In the genomic region with DNA sequence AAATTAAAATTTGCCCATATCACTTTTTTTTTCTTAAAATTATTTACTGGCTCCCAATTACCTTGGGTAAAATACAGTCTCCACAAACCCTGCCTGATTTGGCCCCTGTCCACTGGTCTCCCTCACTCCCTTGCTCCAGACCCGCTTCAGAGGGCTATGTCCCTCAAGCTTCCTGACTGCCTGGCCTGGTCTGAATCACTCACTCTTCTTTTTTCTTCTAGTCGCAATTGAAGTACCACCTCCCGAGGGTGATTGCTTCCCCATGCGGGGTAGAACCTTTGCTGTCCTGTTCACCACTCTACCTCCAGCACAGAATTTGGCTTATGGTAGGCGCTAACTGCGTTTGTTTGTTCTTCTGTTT, we compare ENCODE assay signal across 8 cellular contexts. TPM values are rescaled to one million over a fixed set of nuclear protein-coding genes. Genes with fewer than 3 reads are reported as not detected.
DNase-seq lines count a peak whose midpoint lies in the region; ATAC-seq and TF ChIP-seq lines count a peak whose summit lies in the region.

No MANE protein-coding gene starts in this region.

- H3K9me3 ChIP-seq in left ventricle myocardium inferior (replicated peaks) (no peaks in the 10 kb centered on the region), body of pancreas (no peaks in the 10 kb centered on the region), mesenchymal stem cell (ENCODE audit: control insufficient read depth, low read length) (no peaks in the 10 kb centered on the region)

- no peak overlapping the region for H3K23ac ChIP-seq in mesenchymal stem cell (ENCODE audit: low read length in 2 of 2)

- H3K14ac ChIP-seq in mesenchymal stem cell (ENCODE audit: low read length in 2 of 2): no peak overlapping the region

- no peak overlapping the region for H2BK15ac ChIP-seq in mesenchymal stem cell (ENCODE audit: low read depth, poor library complexity, severe bottlenecking)

- H2BK12ac ChIP-seq in mesenchymal stem cell (ENCODE audit: low read length in 2 of 2): no peak overlapping the region

- no peaks in the 10 kb centered on the region for H3K79me1 ChIP-seq in mesenchymal stem cell (replicated peaks; ENCODE audit: low read length, poor library complexity, severe bottlenecking)

- DNase-seq in left ventricle myocardium inferior (no peak), left ventricle myocardium superior (no peak), body of pancreas (no peak), mesenchymal stem cell (peak; percentile 26), CD1c-positive myeloid dendritic cell (ENCODE audit: extremely low spot score) (no peak), NCI-H2196 treated with DMSO at 0.1 percent for 48 hours (lab: John Stamatoyannopoulos, UW; ENCODE audit: unreplicated experiment) (no peak)

- H3K27me3 ChIP-seq in left ventricle myocardium inferior (ENCODE audit: low read depth) (no peaks in the 10 kb centered on the region), body of pancreas (no peaks in the 10 kb centered on the region), mesenchymal stem cell (ENCODE audit: control insufficient read depth in 1 of 2, insufficient read depth in 1 of 2, low read length in 2 of 2) (no peaks in the 10 kb centered on the region)

- H2BK120ac ChIP-seq in mesenchymal stem cell (ENCODE audit: low read depth, low read length): no peak overlapping the region

- no peak overlapping the region for H4K91ac ChIP-seq in mesenchymal stem cell (ENCODE audit: low read length)

- peak overlapping the region; percentile 8 for H2AK5ac ChIP-seq in mesenchymal stem cell (ENCODE audit: low read length, severe bottlenecking)

- TF ChIP-seq CTCF in left ventricle myocardium inferior (IDR thresholded peaks at IDR 0.05; ENCODE audit: borderline replicate concordance): no peak
- TF ChIP-seq CTCF in body of pancreas (IDR thresholded peaks at IDR 0.05): no peak

- H3K4me3 ChIP-seq in left ventricle myocardium inferior (peak overlapping the region; percentile 74), body of pancreas (peak overlapping the region; percentile 58 to 65), mesenchymal stem cell (ENCODE audit: insufficient read depth in 1 of 2, low read depth in 1 of 2, low read length in 2 of 2) (peak overlapping the region in 1 of 2 experiments; percentile 80)

- peak overlapping the region; percentile 86 for H4K8ac ChIP-seq in mesenchymal stem cell (ENCODE audit: low read length)

- H3K4me2 ChIP-seq in mesenchymal stem cell (ENCODE audit: low read length, poor library complexity, severe bottlenecking): peak overlapping the region; percentile 71

- intact Hi-C loops in left ventricle myocardium inferior (cut with micrococcal nuclease) (no loop called here), left ventricle myocardium superior (cut with micrococcal nuclease) (no loop called here), body of pancreas (cut with DNase I) (loop anchor here (10.0 kb wide), 1 partner anchor 56 kb away; no protein-coding TSS in a partner anchor)

- peak overlapping the region in 1 of 2 experiments; percentile 78 for H3K4ac ChIP-seq in mesenchymal stem cell (ENCODE audit: low read depth in 1 of 2, low read length in 2 of 2)

- H3K4me1 ChIP-seq in left ventricle myocardium inferior (peaks cover 24% of the 10 kb centered on the region), body of pancreas (peaks cover 21% of the 10 kb centered on the region), mesenchymal stem cell (ENCODE audit: control insufficient read depth, insufficient read depth, low read depth, low read length) (peaks cover 4% of the 10 kb centered on the region)

- H2BK5ac ChIP-seq in mesenchymal stem cell (ENCODE audit: low read depth, low read length, poor library complexity, severe bottlenecking): no peak overlapping the region

- ATAC-seq in left ventricle myocardium superior: no peak
- ATAC-seq in body of pancreas: no peak
- no peak for ATAC-seq in GM18909 (IDR thresholded peaks at IDR 0.05; ENCODE audit: poor library complexity, unreplicated experiment)
- no peak for ATAC-seq in HG02981 (IDR thresholded peaks at IDR 0.05; ENCODE audit: unreplicated experiment)

- H3K27ac ChIP-seq in left ventricle myocardium inferior (replicated peaks) (peak overlapping the region; percentile 95), body of pancreas (peak overlapping the region in 3 of 4 donors; percentile 85 to 93 (median 90)), mesenchymal stem cell (ENCODE audit: low read length, poor library complexity, severe bottlenecking) (peak overlapping the region; percentile 88)

- no peak for TF ChIP-seq POLR2A in body of pancreas (IDR thresholded peaks at IDR 0.05)

- H3K36me3 ChIP-seq in left ventricle myocardium inferior: peaks cover 24% of the 10 kb centered on the region
- no peaks in the 10 kb centered on the region for H3K36me3 ChIP-seq in body of pancreas (replicated peaks in 1 of 2; ENCODE audit: insufficient read depth in 1 of 2, low read depth in 2 of 2)
- peaks cover 13% of the 10 kb centered on the region in 2 experiments for H3K36me3 ChIP-seq in mesenchymal stem cell (ENCODE audit: control insufficient read depth in 1 of 2, insufficient read depth in 2 of 2, low read depth in 1 of 2, low read length in 2 of 2)

- H3K18ac ChIP-seq in mesenchymal stem cell (ENCODE audit: low read depth in 1 of 2, low read length in 2 of 2): peak overlapping the region in 1 of 2 experiments; percentile 97

- WGBS in body of pancreas, 2 donors: 8 to 10% methylated on average over 6 of the region's 6 CpGs
- 11% methylated on average over 4 of the region's 6 CpGs for WGBS in mesenchymal stem cell

- peak overlapping the region; percentile 33 for H2AFZ ChIP-seq in mesenchymal stem cell (ENCODE audit: low read depth, low read length)

- H3K9ac ChIP-seq in mesenchymal stem cell (ENCODE audit: low read length): peak overlapping the region; percentile 80

RNA-seq across cellular contexts. Expression of a gene that starts 0.6 kb away (rescaled TPM):
- total RNA-seq in left ventricle myocardium inferior (10.7 TPM), left ventricle myocardium superior (7.3 TPM), body of pancreas (10 to 100 TPM; 13.8 to 33.2 TPM)
- polyA plus RNA-seq in mesenchymal stem cell (2013, experiment 1 of 2): 6.1 TPM
- 5.9 TPM for polyA plus RNA-seq in mesenchymal stem cell (2013, experiment 2 of 2)

RNA-seq across cellular contexts. Expression of a gene that starts 11.4 kb away (rescaled TPM):
- total RNA-seq in left ventricle myocardium inferior: 61.0 TPM
- 75.8 TPM for total RNA-seq in left ventricle myocardium superior
- 10 to 100 TPM; 52.4 to 65.3 TPM for total RNA-seq in body of pancreas
- polyA plus RNA-seq in mesenchymal stem cell (2013, experiment 1 of 2): 26.2 TPM
- 25.3 TPM for polyA plus RNA-seq in mesenchymal stem cell (2013, experiment 2 of 2)

RNA-seq across cellular contexts. Expression of a gene that starts 20.2 kb away (rescaled TPM):
- total RNA-seq in left ventricle myocardium inferior (7.6 TPM), left ventricle myocardium superior (5.8 TPM), body of pancreas (1 to 10 TPM; 1.3 to 2.6 TPM)
- polyA plus RNA-seq in mesenchymal stem cell (2013, experiment 1 of 2): 0.17 TPM
- 0.21 TPM for polyA plus RNA-seq in mesenchymal stem cell (2013, experiment 2 of 2)

RNA-seq across cellular contexts. Expression of a gene that starts 23.3 kb away (rescaled TPM):
- total RNA-seq in left ventricle myocardium inferior: 5,825 TPM
- total RNA-seq in left ventricle myocardium superior: 4,965 TPM
- total RNA-seq in body of pancreas: under 1 TPM in 1 of 2 donors, not detected in 1; 0.26 TPM
- polyA plus RNA-seq in mesenchymal stem cell (2013, experiment 1 of 2): 0.12 TPM
- 0.05 TPM for polyA plus RNA-seq in mesenchymal stem cell (2013, experiment 2 of 2)

RNA-seq across cellular contexts. Expression of a gene that starts 41.9 kb away (rescaled TPM):
- total RNA-seq in left ventricle myocardium inferior (57.1 TPM), left ventricle myocardium superior (49.3 TPM), body of pancreas (10 to 100 TPM; 79.1 to 98.2 TPM)
- 91.2 TPM for polyA plus RNA-seq in mesenchymal stem cell (2013, experiment 1 of 2)
- polyA plus RNA-seq in mesenchymal stem cell (2013, experiment 2 of 2): 95.9 TPM
